ENCODE assay signal across 8 cellular contexts in genomic region chr10:103759100-103759781, GRCh38.
DNase-seq lines count a peak whose midpoint lies in the region; TF ChIP-seq lines count a peak whose summit lies in the region.

No MANE protein-coding gene starts in this region.

- no peak overlapping the region for H2AFZ ChIP-seq in trophoblast cell (ENCODE audit: insufficient read depth, low read length, poor library complexity)

- no peak overlapping the region for H3K4me3 Mint-ChIP-seq in Calu3 (ENCODE audit: low read depth, unreplicated experiment)

- H3K4me3 ChIP-seq in fibroblast of the aortic adventitia (ENCODE audit: low read depth, low read length) = no peak overlapping the region
- H3K4me3 ChIP-seq in trophoblast cell (ENCODE audit: low read depth, low read length) = no peak overlapping the region

- H2BK12ac ChIP-seq in trophoblast cell (ENCODE audit: low read length) = no peak overlapping the region

- peak; percentile 70 for DNase-seq in activated CD8-positive, alpha-beta memory T cell treated with anti-CD3 and anti-CD28 coated beads, Interleukin-2, amount 50 U/mL, for 48 hours
- DNase-seq in activated CD8-positive, alpha-beta memory T cell treated with anti-CD3 and anti-CD28 coated beads, Interleukin-2, amount 50 U/mL, for 4 hours = no peak
- DNase-seq in LHCN-M2 (ENCODE audit: low read depth) (peak; percentile 69), fibroblast of the aortic adventitia (ENCODE audit: low read depth) (peak; percentile 79), trophoblast cell (no peak), Calu3 (no peak), SW 1271 (lab: John Stamatoyannopoulos, UW) (no peak)
- peak; percentile 37 to 56 for DNase-seq in activated T-cell treated with anti-CD3 and anti-CD28 coated beads, Interleukin-2, amount 50 U/mL, for 48 hours

- WGBS in trophoblast cell (ENCODE audit: extremely low coverage, insufficient coverage, insufficient read length) = no CpG with 5 or more reads among the region's 10 CpGs

- no peak overlapping the region for H3K4ac ChIP-seq in trophoblast cell (ENCODE audit: low read depth, low read length)

- no peaks in the 10 kb centered on the region for H3K27me3 ChIP-seq in trophoblast cell (ENCODE audit: insufficient read depth, low read length)

- peaks cover 39 to 43% of the 10 kb centered on the region in 2 experiments for H3K4me1 ChIP-seq in trophoblast cell (ENCODE audit: control insufficient read depth in 1 of 2, insufficient read depth in 2 of 2, low read length in 2 of 2)

- no peaks in the 10 kb centered on the region for H3K79me2 ChIP-seq in trophoblast cell (ENCODE audit: control insufficient read depth, insufficient read depth, low read length, poor library complexity)

- peak overlapping the region; percentile 20 for H4K91ac ChIP-seq in trophoblast cell (ENCODE audit: low read depth, low read length)

- CTCF ChIA-PET in Calu3 (lab: Charles Lee) = interaction anchor here (0.6 to 1.0 kb wide), 3 partner anchors 23 to 29 kb away, joined by 3 read pairs; no protein-coding TSS in a partner anchor

- peaks cover 32% of the 10 kb centered on the region for H3K27me3 Mint-ChIP-seq in Calu3 (ENCODE audit: unreplicated experiment)

- peaks cover 30% of the 10 kb centered on the region for H3K4me1 Mint-ChIP-seq in Calu3 (ENCODE audit: low read depth, unreplicated experiment)

- peak overlapping the region; percentile 30 for H3K18ac ChIP-seq in trophoblast cell (ENCODE audit: low read length)

- intact Hi-C loops in Calu3 (cut with micrococcal nuclease; ENCODE audit: unreplicated experiment) = no loop called here

- no peak overlapping the region for H3K4me2 ChIP-seq in trophoblast cell (ENCODE audit: low read length)

- no peak overlapping the region for H3K27ac ChIP-seq in trophoblast cell (ENCODE audit: low read depth, low read length)

- no peaks in the 10 kb centered on the region for H3K36me3 ChIP-seq in trophoblast cell (ENCODE audit: control insufficient read depth in 1 of 2, insufficient read depth in 2 of 2, low read length in 2 of 2)

- no peak overlapping the region for H2AK5ac ChIP-seq in trophoblast cell (ENCODE audit: low read length)

- H2BK5ac ChIP-seq in trophoblast cell (ENCODE audit: low read depth, low read length, poor library complexity) = peak overlapping the region; percentile 23

- no peak overlapping the region for H2BK120ac ChIP-seq in trophoblast cell (ENCODE audit: insufficient read depth, low read length, poor library complexity)

- H4K12ac ChIP-seq in trophoblast cell (ENCODE audit: low read depth, low read length) = no peak overlapping the region

- TF ChIP-seq CTCF in fibroblast of the aortic adventitia (IDR thresholded peaks at IDR 0.05; ENCODE audit: insufficient read depth, low read length) (no peak), Calu3 (IDR thresholded peaks at IDR 0.05; ENCODE audit: unreplicated experiment) (no peak)

- no peaks in the 10 kb centered on the region for H3K9me3 Mint-ChIP-seq in Calu3 (ENCODE audit: low read depth, unreplicated experiment)

- H4K8ac ChIP-seq in trophoblast cell (ENCODE audit: low read depth, low read length) = no peak overlapping the region

- H3K27ac Mint-ChIP-seq in Calu3 (ENCODE audit: unreplicated experiment) = no peak overlapping the region

- BruUV-seq in Calu3 (replicated peaks; lab: Mats Ljungman, UMichigan) = no TSS peak

- H3K23ac ChIP-seq in trophoblast cell (ENCODE audit: low read length) = no peak overlapping the region

- H3K14ac ChIP-seq in trophoblast cell (ENCODE audit: low read length) = peak overlapping the region; percentile 34

- no peak overlapping the region for H3K9ac ChIP-seq in trophoblast cell (ENCODE audit: low read length)

- H3K36me3 Mint-ChIP-seq in Calu3 (ENCODE audit: insufficient read depth, unreplicated experiment) = no peaks in the 10 kb centered on the region

- peaks cover 17% of the 10 kb centered on the region for H3K79me1 ChIP-seq in trophoblast cell (ENCODE audit: low read length)

- no peaks in the 10 kb centered on the region for H3K9me3 ChIP-seq in trophoblast cell (ENCODE audit: insufficient read depth, low read depth, low read length)

Comparison
In these comparisons a context has a peak if more than half of its experiments do, and no peak if none do; other contexts are left out.
1. DNase-seq: peak in activated CD8-positive, alpha-beta memory T cell treated with anti-CD3 and anti-CD28 coated beads, Interleukin-2, amount 50 U/mL, for 48 hours (single experiment), LHCN-M2 (single experiment), activated T-cell treated with anti-CD3 and anti-CD28 coated beads, Interleukin-2, amount 50 U/mL, for 48 hours (2 of 2) and fibroblast of the aortic adventitia (single experiment); none in activated CD8-positive, alpha-beta memory T cell treated with anti-CD3 and anti-CD28 coated beads, Interleukin-2, amount 50 U/mL, for 4 hours (single experiment), trophoblast cell (0 of 2), Calu3 (single experiment) and SW 1271 (0 of 2).